Comparison of ENCODE assay signal across 1 cellular context in genomic region chr17:10151667-10152496, GRCh38.
TF ChIP-seq lines count a peak whose summit lies in the region.

No MANE protein-coding gene starts in this region.

TF ChIP-seq in IMR-90, 13 proteins besides CTCF, POLR2A, EP300 and RAD21 (continued from another document):
- TF ChIP-seq, protein P1, sequence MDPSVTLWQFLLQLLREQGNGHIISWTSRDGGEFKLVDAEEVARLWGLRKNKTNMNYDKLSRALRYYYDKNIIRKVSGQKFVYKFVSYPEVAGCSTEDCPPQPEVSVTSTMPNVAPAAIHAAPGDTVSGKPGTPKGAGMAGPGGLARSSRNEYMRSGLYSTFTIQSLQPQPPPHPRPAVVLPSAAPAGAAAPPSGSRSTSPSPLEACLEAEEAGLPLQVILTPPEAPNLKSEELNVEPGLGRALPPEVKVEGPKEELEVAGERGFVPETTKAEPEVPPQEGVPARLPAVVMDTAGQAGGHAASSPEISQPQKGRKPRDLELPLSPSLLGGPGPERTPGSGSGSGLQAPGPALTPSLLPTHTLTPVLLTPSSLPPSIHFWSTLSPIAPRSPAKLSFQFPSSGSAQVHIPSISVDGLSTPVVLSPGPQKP (IDR thresholded peaks at IDR 0.05; ENCODE audit: borderline replicate concordance, low read depth, low read length), result no peak
- TF ChIP-seq CEBPB (IDR thresholded peaks at IDR 0.05; ENCODE audit: low read depth, low read length) (no peak), RCOR1 (IDR thresholded peaks at IDR 0.05; ENCODE audit: insufficient replicate concordance, low read length) (no peak), SMC3 (IDR thresholded peaks at IDR 0.05; ENCODE audit: low read depth, low read length) (no peak), MAFK (IDR thresholded peaks at IDR 0.05; ENCODE audit: low read depth, low read length) (no peak)
TF ChIP-seq in IMR-90: peak in this region for 0.
